8 cellular contexts compared by ENCODE assay signal in the genomic region with DNA sequence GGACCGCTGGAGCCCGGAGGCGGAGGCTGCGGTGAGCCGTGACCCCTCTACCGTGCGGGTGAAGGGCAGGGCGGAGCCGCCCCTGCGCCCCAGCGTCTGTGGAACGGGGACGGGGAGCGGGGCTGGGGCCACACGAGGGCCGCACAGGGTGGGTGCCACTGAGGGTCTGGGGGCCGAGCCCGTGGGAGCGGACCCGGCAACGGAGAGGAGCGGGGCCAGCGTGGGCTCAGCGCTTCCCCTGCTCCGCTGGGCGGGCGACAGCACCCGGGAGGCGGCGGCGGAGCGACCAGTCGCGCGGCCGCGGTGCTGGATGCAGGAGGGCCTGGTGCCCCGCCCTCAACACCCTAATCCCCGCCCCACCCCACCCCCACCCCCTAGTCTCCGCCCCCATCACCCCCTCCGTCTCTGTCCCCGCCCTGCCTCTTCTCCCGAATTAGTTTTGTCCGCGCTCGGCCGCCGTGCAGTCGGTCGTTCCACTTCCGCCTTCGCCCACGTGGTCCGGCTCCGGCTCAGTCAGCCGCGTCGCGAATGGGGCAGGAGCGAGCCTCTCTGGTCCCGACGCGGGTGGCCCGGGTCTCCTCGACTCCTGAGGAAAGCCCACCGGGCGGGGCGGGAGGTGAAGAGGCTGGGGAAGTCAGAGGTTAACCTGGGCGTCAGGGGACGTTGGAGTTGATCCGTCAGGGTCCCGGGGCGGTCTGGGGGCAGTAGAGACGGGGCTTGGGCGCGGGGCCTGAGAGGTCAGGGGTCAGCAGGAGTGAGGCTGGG. TPM values are rescaled to one million over a fixed set of nuclear protein-coding genes. Genes with fewer than 3 reads are reported as not detected.
DNase-seq lines count a peak whose midpoint lies in the region; FAIRE-seq and TF ChIP-seq lines count a peak whose summit lies in the region.

A gene (plus strand): TSS at position 512 of the 765 bp plus-strand sequence. CDS start 447 bp downstream, outside the sequence.

- DNase-seq in EL (peak; percentile 95), H54 (ENCODE audit: insufficient read length, low spot score) (peak; percentile 98), SHP77 (lab: John Stamatoyannopoulos, UW) (peak; percentile 92 to 96), fibroblast of the aortic adventitia (ENCODE audit: low read depth) (peak; percentile 92), nephron progenitor cell (peak; percentile 92)
- peak; percentile 91 for DNase-seq in activated effector memory CD4-positive, alpha-beta T cell treated with Interleukin-2 at 50 U/mL for 16 hours

- peaks cover 12% of the 10 kb centered on the region for H4K20me1 ChIP-seq in Loucy (ENCODE audit: insufficient read depth, low read length, poor library complexity, severe bottlenecking)

- no peaks in the 10 kb centered on the region for H3F3A ChIP-seq in Loucy (ENCODE audit: low read depth)

- H3K9me3 ChIP-seq in Loucy (ENCODE audit: insufficient read depth, low read depth, low read length) = no peaks in the 10 kb centered on the region

- H2AFZ ChIP-seq in Loucy (ENCODE audit: low read length) = peak within 1 kb of the TSS; percentile 92

- peak within 1 kb of the TSS; percentile 95 for H3K27ac Mint-ChIP-seq in nephron progenitor cell
- H3K27ac Mint-ChIP-seq in stimulated activated naive CD8-positive, alpha-beta T cell treated with anti-CD3 and anti-CD28 coated beads, Interleukin-15, Interleukin-2, amounts not matched to agents 100 ng/mL and 50 ng/mL, for 24 hours = peak within 1 kb of the TSS; percentile 90

- peak; percentile 84 for TF ChIP-seq POLR2A in H54 (IDR thresholded peaks at IDR 0.05; ENCODE audit: low read depth, low read length)

- H3K4me1 ChIP-seq in Loucy (ENCODE audit: insufficient read depth, low read length, poor library complexity, severe bottlenecking) = peaks cover 13% of the 10 kb centered on the region

- no peaks in the 10 kb centered on the region for H3K27me3 ChIP-seq in Loucy (ENCODE audit: insufficient read depth, low read length, poor library complexity, severe bottlenecking)

- H3K9me3 Mint-ChIP-seq in nephron progenitor cell = peaks cover 7% of the 10 kb centered on the region
- H3K9me3 Mint-ChIP-seq in stimulated activated naive CD8-positive, alpha-beta T cell treated with anti-CD3 and anti-CD28 coated beads, Interleukin-15, Interleukin-2, amounts not matched to agents 100 ng/mL and 50 ng/mL, for 24 hours = no peaks in the 10 kb centered on the region

- H3K4me2 ChIP-seq in Loucy (ENCODE audit: low read depth, low read length, poor library complexity, severe bottlenecking) = peak within 1 kb of the TSS; percentile 99

- H3K79me2 ChIP-seq in Loucy (ENCODE audit: insufficient read depth, low read length) = peaks cover 32% of the 10 kb centered on the region

- H3K27me3 Mint-ChIP-seq in nephron progenitor cell (ENCODE audit: low read depth, poor library complexity) = peaks cover 3% of the 10 kb centered on the region
- no peaks in the 10 kb centered on the region for H3K27me3 Mint-ChIP-seq in stimulated activated naive CD8-positive, alpha-beta T cell treated with anti-CD3 and anti-CD28 coated beads, Interleukin-15, Interleukin-2, amounts not matched to agents 100 ng/mL and 50 ng/mL, for 24 hours

- peak within 1 kb of the TSS; percentile 77 for H3K9ac ChIP-seq in Loucy (ENCODE audit: low read depth, low read length, poor library complexity, severe bottlenecking)

- H3K4me3 ChIP-seq in Loucy (ENCODE audit: low read length, poor library complexity, severe bottlenecking) (peak within 1 kb of the TSS; percentile 87), fibroblast of the aortic adventitia (ENCODE audit: low read depth, low read length) (peak within 1 kb of the TSS; percentile 94)

- no peaks in the 10 kb centered on the region for H3K9me2 ChIP-seq in Loucy (replicated peaks; ENCODE audit: low read depth, low read length)

- peaks cover 23% of the 10 kb centered on the region; the same call in 1 of the 2 replicates for H3K36me3 ChIP-seq in Loucy (ENCODE audit: insufficient read depth, low read length)

- TF ChIP-seq CTCF in Loucy (conservative IDR thresholded peaks at IDR 0.05; ENCODE audit: low read length) (no peak), fibroblast of the aortic adventitia (IDR thresholded peaks at IDR 0.05; ENCODE audit: insufficient read depth, low read length) (no peak), nephron progenitor cell (IDR thresholded peaks at IDR 0.05) (no peak)

- FAIRE-seq in H54 (lab: Jason Lieb, UNC) = no peak

- peak within 1 kb of the TSS; percentile 90 for H3K4me3 Mint-ChIP-seq in nephron progenitor cell
- H3K4me3 Mint-ChIP-seq in stimulated activated naive CD8-positive, alpha-beta T cell treated with anti-CD3 and anti-CD28 coated beads, Interleukin-15, Interleukin-2, amounts not matched to agents 100 ng/mL and 50 ng/mL, for 24 hours = peak within 1 kb of the TSS; percentile 91

- peaks cover 22% of the 10 kb centered on the region for H3K36me3 Mint-ChIP-seq in nephron progenitor cell (ENCODE audit: low read depth)
- H3K36me3 Mint-ChIP-seq in stimulated activated naive CD8-positive, alpha-beta T cell treated with anti-CD3 and anti-CD28 coated beads, Interleukin-15, Interleukin-2, amounts not matched to agents 100 ng/mL and 50 ng/mL, for 24 hours (ENCODE audit: low read depth) = peaks cover 33% of the 10 kb centered on the region

- H3K4me1 Mint-ChIP-seq in nephron progenitor cell = peaks cover 6% of the 10 kb centered on the region
- H3K4me1 Mint-ChIP-seq in stimulated activated naive CD8-positive, alpha-beta T cell treated with anti-CD3 and anti-CD28 coated beads, Interleukin-15, Interleukin-2, amounts not matched to agents 100 ng/mL and 50 ng/mL, for 24 hours (ENCODE audit: low read depth) = peaks cover 39% of the 10 kb centered on the region

RNA-seq across cellular contexts. Expression of the gene that starts here (rescaled TPM):
- 4.3 and 9.3 TPM in 2 replicates for total RNA-seq in fibroblast of the aortic adventitia (ENCODE audit: low replicate concordance)

Comparison
In these comparisons a context has a peak if more than half of its experiments do, and no peak if none do; other contexts are left out.
1. Peak in every context shown above with its lines: DNase-seq and H3K4me3 ChIP-seq.